ENCODE assay signal across 24 cellular contexts in genomic region chr18:57981629-57982028, GRCh38.
"Had no signal": no experiment of that assay in that cellular context is flagged by ENCODE, and none has a peak within 500 bp of the region (broad histone marks: within the 10 kb centered on the region; RNA-seq: fewer than 3 reads in every experiment).

No MANE protein-coding gene starts in this region.

- H3K27ac ChIP-seq: dorsolateral prefrontal cortex, gastrocnemius medialis, heart left ventricle, psoas muscle, skin epidermis, spleen, thoracic aorta, tibial nerve had no signal

- H3K27me3 ChIP-seq: gastrocnemius medialis, hepatocyte, spleen, tibial nerve, upper lobe of left lung had no signal

- H3K36me3 ChIP-seq: gastrocnemius medialis, heart left ventricle, spleen, thoracic aorta, tibial nerve, upper lobe of left lung had no signal

- H3K79me2 ChIP-seq: hepatocyte had no signal

- H3K4me1 ChIP-seq: gastrocnemius medialis, heart left ventricle, psoas muscle, tibial nerve had no signal

- ATAC-seq: esophagus mucosa; gastrocnemius medialis; heart left ventricle; left lobe of liver; naive thymus-derived CD4-positive, alpha-beta T cell; psoas muscle; right cardiac atrium; stimulated activated naive CD8-positive, alpha-beta T cell treated with anti-CD3 and anti-CD28 coated beads, Interleukin-15, Interleukin-2, amounts not matched to agents 100 U/mL and 50 U/mL, for 24 hours had no signal

- FAIRE-seq: kidney, urothelium cell line had no signal

- H3K4me3 ChIP-seq: dorsolateral prefrontal cortex, gastrocnemius medialis, heart left ventricle, hepatocyte, lung, mucosa of descending colon, psoas muscle, skin epidermis, spleen, thoracic aorta, tibial nerve, upper lobe of left lung had no signal

- H3K9me3 ChIP-seq: gastrocnemius medialis, heart left ventricle, mucosa of descending colon, psoas muscle, spleen, thoracic aorta, tibial nerve, upper lobe of left lung had no signal

- DNase-seq: dorsolateral prefrontal cortex; effector CD4-positive, alpha-beta T cell; foreskin fibroblast; gastrocnemius medialis; heart left ventricle; kidney; mesenchymal stem cell; mucosa of descending colon; naive thymus-derived CD4-positive, alpha-beta T cell; nucleus accumbens; psoas muscle; right cardiac atrium; spleen; stimulated activated CD4-positive, alpha-beta T cell treated with anti-CD3 and anti-CD28 coated beads, Interleukin-4, amount 100 ng/mL, for 4 hours; stimulated activated naive CD8-positive, alpha-beta T cell treated with anti-CD3 and anti-CD28 coated beads, Interleukin-15, Interleukin-2, amounts not matched to agents 100 U/mL and 50 U/mL, for 24 hours; upper lobe of left lung had no signal
